Comparison of ENCODE assay signal across 24 cellular contexts in the genomic region with DNA sequence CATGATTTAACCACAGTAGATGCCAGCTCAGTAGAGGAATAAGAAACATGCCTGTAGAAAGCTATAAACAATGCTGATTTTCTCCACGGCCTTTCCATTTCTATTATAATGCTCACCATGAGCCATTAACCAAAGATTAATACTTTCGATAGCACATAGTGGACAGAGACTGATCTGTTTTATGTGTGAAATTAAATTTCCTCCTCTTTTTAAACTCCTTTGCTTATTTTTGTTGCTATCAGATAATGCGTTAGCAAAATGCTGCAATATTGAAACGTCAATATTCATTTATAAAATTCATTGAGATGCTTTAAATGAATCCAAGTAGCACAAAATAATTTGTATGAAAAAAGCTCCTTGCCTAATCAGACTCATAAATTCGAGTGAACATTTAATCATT.
DNase-seq lines count a peak whose midpoint lies in the region; ATAC-seq, FAIRE-seq and TF ChIP-seq lines count a peak whose summit lies in the region.
"Had no signal": no experiment of that assay in that cellular context is flagged by ENCODE, and none has a peak within 500 bp of the region (broad histone marks: within the 10 kb centered on the region; RNA-seq: fewer than 3 reads in every experiment).

No MANE protein-coding gene starts in this region.

- in situ Hi-C loops in K562 (cut with MboI): no loop called here

- peak overlapping the region; percentile 61 for H2AFZ ChIP-seq in K562 (ENCODE audit: low read depth, low read length)

- H3K4me3 Mint-ChIP-seq in Caco-2 (ENCODE audit: unreplicated experiment): no peak overlapping the region
- H3K4me3 Mint-ChIP-seq: B cell; CD14-positive monocyte; CD4-positive, alpha-beta T cell; CD8-positive, alpha-beta T cell had no signal

- no peak overlapping the region for H3K4me2 ChIP-seq in K562 (ENCODE audit: insufficient read depth, low read length)
- H3K4me2 ChIP-seq: A549, BLaER1 had no signal

- no peaks in the 10 kb centered on the region for H3K4me1 Mint-ChIP-seq in Caco-2 (ENCODE audit: low read depth, unreplicated experiment)
- H3K4me1 Mint-ChIP-seq: CD14-positive monocyte had no signal

- H3K9me1 ChIP-seq in K562 (ENCODE audit: control insufficient read depth, insufficient read depth, low read length): no peaks in the 10 kb centered on the region

- peaks cover 6% of the 10 kb centered on the region for H3K36me3 Mint-ChIP-seq in Caco-2 (ENCODE audit: insufficient read depth, unreplicated experiment)
- H3K36me3 Mint-ChIP-seq: CD14-positive monocyte; CD8-positive, alpha-beta T cell had no signal

- no peaks in the 10 kb centered on the region for H3K79me2 ChIP-seq in K562 (ENCODE audit: control insufficient read depth, insufficient read depth, low read length)

- H3K27ac Mint-ChIP-seq in Caco-2 (ENCODE audit: unreplicated experiment): no peak overlapping the region
- H3K27ac Mint-ChIP-seq: B cell; CD14-positive monocyte; CD4-positive, alpha-beta T cell; CD8-positive, alpha-beta T cell had no signal

- no peak for FAIRE-seq in K562 (lab: Jason Lieb, UNC)
- FAIRE-seq: A549, D721Med, G401.6, GM12891, GM19239 had no signal

- no peaks in the 10 kb centered on the region for H3K9me3 Mint-ChIP-seq in Caco-2 (ENCODE audit: unreplicated experiment)
- H3K9me3 Mint-ChIP-seq: CD4-positive, alpha-beta T cell; CD8-positive, alpha-beta T cell had no signal

- TF ChIP-seq EP300 in K562 (IDR thresholded peaks at IDR 0.05; ENCODE audit: low read length): no peak

- H3K9ac ChIP-seq in SK-N-MC (ENCODE audit: insufficient read length): no peak overlapping the region
- no peak overlapping the region for H3K9ac ChIP-seq in K562 (ENCODE audit: insufficient read depth in 1 of 2, low read depth in 2 of 2, low read length in 2 of 2)
- H3K9ac ChIP-seq: BLaER1 had no signal

- DNase-seq in BE2C: no peak
- no peak for DNase-seq in SK-N-MC (ENCODE audit: low read depth, low spot score)
- no peak for DNase-seq in K562 (ENCODE audit: extremely low read depth in 1 of 4, low spot score in 3 of 4)
- no peak for DNase-seq in COLO829 (ENCODE audit: low spot score)
- no peak for DNase-seq in Caco-2
- DNase-seq: AML-193; C1 segment of cervical spinal cord; Calu3; CD4-positive, alpha-beta T cell; CD8-positive, alpha-beta T cell; COR-L47; DMS79 treated with DMSO at 0.1 percent for 48 hours; GF-D8 had no signal

- H3K27me3 ChIP-seq in BE2C (no peaks in the 10 kb centered on the region), K562 (ENCODE audit: control insufficient read depth in 2 of 2, insufficient read depth in 2 of 2, low read length in 2 of 2) (no peaks in the 10 kb centered on the region), Caco-2 (replicated peaks; ENCODE audit: control insufficient read depth, insufficient read depth, low read length) (no peaks in the 10 kb centered on the region)
- H3K27me3 ChIP-seq: BLaER1 had no signal

- no peaks in the 10 kb centered on the region; the same call in 1 of the 2 replicates for H3K9me3 ChIP-seq in BE2C
- H3K9me3 ChIP-seq in SK-N-MC (ENCODE audit: low read depth, low read length): no peaks in the 10 kb centered on the region
- H3K9me3 ChIP-seq in K562 (replicated peaks; ENCODE audit: control insufficient read depth, insufficient read depth, low read depth, low read length): no peaks in the 10 kb centered on the region
- no peaks in the 10 kb centered on the region for H3K9me3 ChIP-seq in Caco-2
- H3K9me3 ChIP-seq: A549 had no signal

- no peak for TF ChIP-seq POLR2A in K562 (conservative IDR thresholded peaks at IDR 0.05)

- BruUV-seq in K562 (replicated peaks; lab: Mats Ljungman, UMichigan) (no TSS peak), Caco-2 (replicated peaks; lab: Mats Ljungman, UMichigan) (no TSS peak)

- no peak for TF ChIP-seq RAD21 in K562 (CRISPR knock-in tag; conservative IDR thresholded peaks at IDR 0.05 in 1 of 2, IDR thresholded peaks at IDR 0.05 in 1 of 2)

- intact Hi-C loops in K562 (cut with micrococcal nuclease): no loop called here
- intact Hi-C loops in Caco-2 (cut with micrococcal nuclease; ENCODE audit: unreplicated experiment): no loop called here

- WGBS in K562 (ENCODE audit: insufficient coverage, low coverage, missing lambda C conversion rate): 21% methylated on average over 5 of the region's 5 CpGs

- H3K4me1 ChIP-seq in BE2C (peaks cover 19% of the 10 kb centered on the region), K562 (replicated peaks in 1 of 2; ENCODE audit: control insufficient read depth in 2 of 2, insufficient read depth in 2 of 2, low read length in 2 of 2) (no peaks in the 10 kb centered on the region; a peak in 1 of 5 replicates), Caco-2 (no peaks in the 10 kb centered on the region)
- H3K4me1 ChIP-seq: A549 had no signal

- POLR2A ChIA-PET in K562 (lab: Yijun Ruan, JAX) (interaction anchor here (1.0 kb wide), 2 partner anchors 11 to 122 kb away, joined by 3 to 4 read pairs; no protein-coding TSS in a partner anchor), Caco-2 (lab: Charles Lee) (no interaction called here)

- H3K4me3 ChIP-seq in BE2C (ENCODE audit: low read depth, low read length): peak overlapping the region; percentile 1; the same call in 1 of the 2 replicates
- H3K4me3 ChIP-seq in SK-N-MC: no peak overlapping the region
- no peak overlapping the region for H3K4me3 ChIP-seq in K562
- no peak overlapping the region for H3K4me3 ChIP-seq in Caco-2 (ENCODE audit: low read depth, low read length)
- H3K4me3 ChIP-seq: A549, BLaER1 had no signal

- H3K27ac ChIP-seq in SK-N-MC: 0 out of 2 replicates have a peak overlapping the region, but pooled peaks have one; percentile 19
- no peak overlapping the region for H3K27ac ChIP-seq in K562 (ENCODE audit: extremely low read depth, low read depth, low read length)
- H3K27ac ChIP-seq: 22Rv1, A549, BLaER1 had no signal

- TF ChIP-seq CTCF in BE2C (IDR thresholded peaks at IDR 0.05; ENCODE audit: low read depth, low read length): no peak
- no peak for TF ChIP-seq CTCF in K562 (IDR thresholded peaks at IDR 0.05 in 2 of 3, conservative IDR thresholded peaks at IDR 0.05 in 1 of 3; ENCODE audit: insufficient read depth in 2 of 3, low read depth in 1 of 3, low read length in 3 of 3)
- TF ChIP-seq CTCF in Caco-2 (IDR thresholded peaks at IDR 0.05; ENCODE audit: insufficient read depth in 1 of 2, low read depth in 1 of 2, low read length in 1 of 2, severe bottlenecking in 1 of 2, unreplicated experiment in 1 of 2): no peak

- ATAC-seq in SK-N-SH treated with all-trans-retinoic acid at 6 μM for 48 hours (no peak; the same call in 2 of the 3 replicates), K562 (no peak), HG02798 (IDR thresholded peaks at IDR 0.05; ENCODE audit: poor library complexity, unreplicated experiment) (no peak)
- ATAC-seq: A549; CD8-positive, alpha-beta T cell had no signal

- CTCF ChIA-PET in K562 (lab: Yijun Ruan, JAX; ENCODE audit: low intra/inter-chr PET ratio) (no interaction called here), Caco-2 (lab: Charles Lee) (no interaction called here)

- peaks cover 3% of the 10 kb centered on the region for H3K27me3 Mint-ChIP-seq in Caco-2 (ENCODE audit: insufficient read depth, unreplicated experiment)
- H3K27me3 Mint-ChIP-seq: B cell; CD4-positive, alpha-beta T cell had no signal

- H3K36me3 ChIP-seq in BE2C: no peaks in the 10 kb centered on the region
- no peaks in the 10 kb centered on the region for H3K36me3 ChIP-seq in SK-N-MC (ENCODE audit: insufficient read depth, low read length)
- H3K36me3 ChIP-seq in K562 (ENCODE audit: control insufficient read depth, insufficient read depth, low read length): no peaks in the 10 kb centered on the region
- H3K36me3 ChIP-seq in Caco-2 (ENCODE audit: control insufficient read depth, insufficient read depth, low read length): no peaks in the 10 kb centered on the region

- H4K20me1 ChIP-seq in K562 (replicated peaks; ENCODE audit: control insufficient read depth, insufficient read depth, low read length): no peaks in the 10 kb centered on the region
- H4K20me1 ChIP-seq: BLaER1 had no signal

TF ChIP-seq in SK-N-SH treated with all-trans-retinoic acid at 6 μM for 48 hours, 23 proteins besides CTCF, POLR2A, EP300 and RAD21 (continues in another document):
- TF ChIP-seq, protein P1, sequence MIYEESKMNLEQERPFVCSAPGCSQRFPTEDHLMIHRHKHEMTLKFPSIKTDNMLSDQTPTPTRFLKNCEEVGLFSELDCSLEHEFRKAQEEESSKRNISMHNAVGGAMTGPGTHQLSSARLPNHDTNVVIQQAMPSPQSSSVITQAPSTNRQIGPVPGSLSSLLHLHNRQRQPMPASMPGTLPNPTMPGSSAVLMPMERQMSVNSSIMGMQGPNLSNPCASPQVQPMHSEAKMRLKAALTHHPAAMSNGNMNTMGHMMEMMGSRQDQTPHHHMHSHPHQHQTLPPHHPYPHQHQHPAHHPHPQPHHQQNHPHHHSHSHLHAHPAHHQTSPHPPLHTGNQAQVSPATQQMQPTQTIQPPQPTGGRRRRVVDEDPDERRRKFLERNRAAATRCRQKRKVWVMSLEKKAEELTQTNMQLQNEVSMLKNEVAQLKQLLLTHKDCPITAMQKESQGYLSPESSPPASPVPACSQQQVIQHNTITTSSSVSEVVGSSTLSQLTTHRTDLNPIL (CRISPR knock-in tag; IDR thresholded peaks at IDR 0.05; ENCODE audit: low read depth): no peak
- TF ChIP-seq ESRRG (CRISPR knock-in tag; IDR thresholded peaks at IDR 0.05) (no peak), TOX (CRISPR knock-in tag; IDR thresholded peaks at IDR 0.05; ENCODE audit: borderline replicate concordance) (no peak), BACH2 (CRISPR knock-in tag; IDR thresholded peaks at IDR 0.05; ENCODE audit: borderline replicate concordance) (no peak), ISL1 (CRISPR knock-in tag; IDR thresholded peaks at IDR 0.05) (peak; percentile 77), RARB (CRISPR knock-in tag; IDR thresholded peaks at IDR 0.05) (no peak)

TF ChIP-seq in K562, 482 proteins besides CTCF, POLR2A, EP300 and RAD21:
- TF ChIP-seq, protein P2, sequence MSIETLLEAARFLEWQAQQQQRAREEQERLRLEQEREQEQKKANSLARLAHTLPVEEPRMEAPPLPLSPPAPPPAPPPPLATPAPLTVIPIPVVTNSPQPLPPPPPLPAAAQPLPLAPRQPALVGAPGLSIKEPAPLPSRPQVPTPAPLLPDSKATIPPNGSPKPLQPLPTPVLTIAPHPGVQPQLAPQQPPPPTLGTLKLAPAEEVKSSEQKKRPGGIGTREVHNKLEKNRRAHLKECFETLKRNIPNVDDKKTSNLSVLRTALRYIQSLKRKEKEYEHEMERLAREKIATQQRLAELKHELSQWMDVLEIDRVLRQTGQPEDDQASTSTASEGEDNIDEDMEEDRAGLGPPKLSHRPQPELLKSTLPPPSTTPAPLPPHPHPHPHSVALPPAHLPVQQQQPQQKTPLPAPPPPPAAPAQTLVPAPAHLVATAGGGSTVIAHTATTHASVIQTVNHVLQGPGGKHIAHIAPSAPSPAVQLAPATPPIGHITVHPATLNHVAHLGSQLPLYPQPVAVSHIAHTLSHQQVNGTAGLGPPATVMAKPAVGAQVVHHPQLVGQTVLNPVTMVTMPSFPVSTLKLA (conservative IDR thresholded peaks at IDR 0.05): no peak
